ENCODE assay signal across 20 cellular contexts in genomic region chr5:89498699-89499098, GRCh38.
"Had no signal": no experiment of that assay in that cellular context is flagged by ENCODE, and none has a peak within 500 bp of the region (broad histone marks: within the 10 kb centered on the region; RNA-seq: fewer than 3 reads in every experiment).

No MANE protein-coding gene starts in this region.

- H3K27ac Mint-ChIP-seq: endodermal cell, natural killer cell, type B pancreatic cell had no signal

- H3K4me3 Mint-ChIP-seq: endodermal cell, natural killer cell, neural crest cell, type B pancreatic cell had no signal

- H3K27me3 ChIP-seq: foreskin keratinocyte, heart left ventricle, ovary, right atrium auricular region, sigmoid colon, suprapubic skin, thyroid gland had no signal

- H3K4me1 ChIP-seq: foreskin keratinocyte, heart left ventricle, right atrium auricular region, sigmoid colon, suprapubic skin, thyroid gland had no signal

- ATAC-seq: foreskin keratinocyte; left colon; natural killer cell; stimulated activated naive CD8-positive, alpha-beta T cell treated with anti-CD3 and anti-CD28 coated beads, Interleukin-15, Interleukin-2, amounts not matched to agents 100 U/mL and 50 U/mL, for 24 hours had no signal

- DNase-seq: effector CD4-positive, alpha-beta T cell; endodermal cell; erythroblast; foreskin keratinocyte; heart left ventricle; hippocampal formation; left colon; mesendoderm; natural killer cell; ovary; sigmoid colon; small intestine; stimulated activated CD4-positive, alpha-beta T cell treated with anti-CD3 and anti-CD28 coated beads, Interleukin-12 subunit alpha, Interleukin-12 subunit beta, amount 100 ng/mL, for 4 hours; stimulated activated naive CD8-positive, alpha-beta T cell treated with anti-CD3 and anti-CD28 coated beads, Interleukin-15, Interleukin-2, amounts not matched to agents 100 U/mL and 50 U/mL, for 24 hours; thyroid gland had no signal

- H3K4me1 Mint-ChIP-seq: endodermal cell, natural killer cell, neural crest cell had no signal

- H3K9me3 ChIP-seq: heart left ventricle, ovary, right atrium auricular region, sigmoid colon, suprapubic skin, thyroid gland had no signal

- H3K9me3 Mint-ChIP-seq: endodermal cell, neural crest cell, type B pancreatic cell had no signal

- H3K27ac ChIP-seq: coronary artery, foreskin keratinocyte, heart left ventricle, ovary, right atrium auricular region, sigmoid colon, suprapubic skin, thyroid gland had no signal

- H3K36me3 ChIP-seq: heart left ventricle, ovary, right atrium auricular region, sigmoid colon, suprapubic skin, thyroid gland had no signal

- H3K36me3 Mint-ChIP-seq: natural killer cell, type B pancreatic cell had no signal

- H3K4me3 ChIP-seq: coronary artery, heart left ventricle, ovary, right atrium auricular region, sigmoid colon, suprapubic skin, thyroid gland had no signal

- H3K27me3 Mint-ChIP-seq: type B pancreatic cell had no signal
